In the genomic region with DNA sequence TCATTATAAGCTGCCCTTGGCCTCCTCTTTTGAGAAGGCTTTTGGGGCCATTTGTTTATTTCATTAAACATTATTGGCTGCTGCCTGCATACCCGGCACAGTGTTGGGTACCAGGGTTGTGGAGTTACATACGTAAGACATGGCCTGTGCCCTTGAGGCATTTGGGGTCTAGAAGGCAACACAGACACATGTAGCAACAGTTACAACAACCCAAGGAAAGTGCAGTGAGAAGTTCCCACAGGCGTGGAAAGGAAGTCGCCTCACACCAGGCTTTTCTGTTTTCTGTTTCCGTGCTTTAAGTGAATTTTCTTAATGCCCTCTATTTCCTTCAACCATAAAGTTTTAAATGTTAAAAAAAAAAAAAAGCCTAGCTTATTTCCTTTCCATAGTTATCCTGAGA, we compare ENCODE assay signal across 19 cellular contexts. TPM values are rescaled to one million over a fixed set of nuclear protein-coding genes. Genes with fewer than 3 reads are reported as not detected.
DNase-seq lines count a peak whose midpoint lies in the region; ATAC-seq, FAIRE-seq and TF ChIP-seq lines count a peak whose summit lies in the region.
"Had no signal": no experiment of that assay in that cellular context is flagged by ENCODE, and none has a peak within 500 bp of the region (broad histone marks: within the 10 kb centered on the region; RNA-seq: fewer than 3 reads in every experiment).

No MANE protein-coding gene starts in this region.

- H3K4me1 Mint-ChIP-seq in activated B cell treated with CpG ODN at 0.5 μM for 24 hours: peaks cover 57% of the 10 kb centered on the region

- H3K36me3 Mint-ChIP-seq in activated B cell treated with CpG ODN at 0.5 μM for 24 hours (ENCODE audit: low read depth): no peaks in the 10 kb centered on the region

- H3K36me3 ChIP-seq in spleen: no peaks in the 10 kb centered on the region
- H3K36me3 ChIP-seq: BE2C had no signal

- H3K9me3 ChIP-seq in spleen: no peaks in the 10 kb centered on the region
- H3K9me3 ChIP-seq: BE2C had no signal

- no peaks in the 10 kb centered on the region for H3K27me3 Mint-ChIP-seq in activated B cell treated with CpG ODN at 0.5 μM for 24 hours
- H3K27me3 Mint-ChIP-seq: CD8-positive, alpha-beta memory T cell had no signal

- H3K9me3 Mint-ChIP-seq in activated B cell treated with CpG ODN at 0.5 μM for 24 hours: no peaks in the 10 kb centered on the region
- H3K9me3 Mint-ChIP-seq: CD8-positive, alpha-beta memory T cell had no signal

- H3K4me1 ChIP-seq in spleen: peaks cover 12 to 68% (median 35%) of the 10 kb centered on the region in 6 donors
- H3K4me1 ChIP-seq: BE2C had no signal

- H3K4me3 ChIP-seq in spleen: no peak overlapping the region

- CTCF ChIA-PET in activated B cell treated with CpG ODN at 0.5 μM for 24 hours (lab: Charles Lee): no interaction called here

- TF ChIP-seq CTCF in GM20000 (IDR thresholded peaks at IDR 0.05; ENCODE audit: extremely low read depth, missing control alignments): no peak
- TF ChIP-seq CTCF in activated B cell treated with CpG ODN at 0.5 μM for 24 hours (IDR thresholded peaks at IDR 0.05): no peak
- TF ChIP-seq CTCF in spleen (IDR thresholded peaks at IDR 0.05 in 8 of 11, conservative IDR thresholded peaks at IDR 0.05 in 3 of 11): no peak

- peak overlapping the region in 6 of 8 donors; percentile 5 to 81 (median 54) for H3K27ac ChIP-seq in spleen

- ATAC-seq in activated B cell treated with CpG ODN at 0.5 μM for 24 hours (ENCODE audit: low read depth) (no peak), GM21576 (IDR thresholded peaks at IDR 0.05; ENCODE audit: unreplicated experiment) (no peak)

- peak overlapping the region; percentile 19 for H3K4me3 Mint-ChIP-seq in activated B cell treated with CpG ODN at 0.5 μM for 24 hours

- peak overlapping the region; percentile 47 for H3K27ac Mint-ChIP-seq in activated B cell treated with CpG ODN at 0.5 μM for 24 hours

- DNase-seq in GM12891 (ENCODE audit: insufficient read length, low spot score) (no peak), GM20000 (ENCODE audit: low spot score) (peak; percentile 16), activated B cell treated with CpG ODN at 0.5 μM for 24 hours (no peak), spleen (no peak), NCI-H128 (lab: John Stamatoyannopoulos, UW; ENCODE audit: unreplicated experiment) (no peak), hepatic stellate cell (ENCODE audit: low spot score) (no peak)
- DNase-seq: BE2C; CD8-positive, alpha-beta memory T cell; DMS79; Kasumi-1; NCI-H1105 treated with DMSO at 0.1 percent for 48 hours; NCI-H187 treated with DMSO at 0.1 percent for 48 hours; NCI-H526 treated with DMSO at 0.1 percent for 48 hours; NK-92 treated with Interleukin-12 subunit alpha and Interleukin-12 subunit beta, amount 100 ng/mL, for 24 hours; RPMI8226; SIG-M5 had no signal

- no peaks in the 10 kb centered on the region for H3K27me3 ChIP-seq in spleen (replicated peaks in 1 of 7)
- H3K27me3 ChIP-seq: BE2C had no signal

- FAIRE-seq in GM12891 (lab: Jason Lieb, UNC): peak; percentile 77
- FAIRE-seq: D721Med, H54 had no signal

- intact Hi-C loops in activated B cell treated with CpG ODN at 0.5 μM for 24 hours (cut with micrococcal nuclease): loop anchor here (2.0 to 5.0 kb wide), 2 partner anchors 15 to 166 kb away; no protein-coding TSS in a partner anchor
- intact Hi-C loops in spleen (cut with DNase I; ENCODE audit: low total_unique reads): no loop called here

- POLR2A ChIA-PET in activated B cell treated with CpG ODN at 0.5 μM for 24 hours (lab: Charles Lee): interaction anchor here (0.5 to 5.6 kb wide), 5 partner anchors 16 to 630 kb away, joined by 3 to 36 read pairs (median 4); a partner anchor contains a TSS

- WGBS in spleen, 5 donors: 36 to 63% (median 45%) methylated on average over 5 of the region's 5 CpGs

- TF ChIP-seq POLR2A in GM12891 (IDR thresholded peaks at IDR 0.05; ENCODE audit: low read depth, low read length): no peak
- no peak for TF ChIP-seq POLR2A in spleen (IDR thresholded peaks at IDR 0.05)

TF ChIP-seq in GM12891, 5 proteins besides CTCF, POLR2A, EP300 and RAD21:
- TF ChIP-seq TAF1 (IDR thresholded peaks at IDR 0.05; ENCODE audit: low read depth, low read length): no peak
- no peak for TF ChIP-seq POLR2AphosphoS5 (IDR thresholded peaks at IDR 0.05; ENCODE audit: low read depth, low read length)

RNA-seq across cellular contexts. Expression of a gene that starts 47.4 kb away (rescaled TPM):
- 10.5 TPM for polyA plus RNA-seq in GM12891 (2012; ENCODE audit: low read depth, missing spikeins)
- 32.5 and 41.5 TPM in 2 replicates for total RNA-seq in activated B cell treated with CpG ODN at 0.5 μM for 24 hours
- total RNA-seq in spleen: 10 to 100 TPM; 40.5 to 50.2 (median 43.8) TPM
- 10 to 100 TPM in 1 of 3 donors, 1 to 10 TPM in 2; 7.6 to 13.7 (median 8.3) TPM for polyA plus RNA-seq in spleen
